In the genomic region with DNA sequence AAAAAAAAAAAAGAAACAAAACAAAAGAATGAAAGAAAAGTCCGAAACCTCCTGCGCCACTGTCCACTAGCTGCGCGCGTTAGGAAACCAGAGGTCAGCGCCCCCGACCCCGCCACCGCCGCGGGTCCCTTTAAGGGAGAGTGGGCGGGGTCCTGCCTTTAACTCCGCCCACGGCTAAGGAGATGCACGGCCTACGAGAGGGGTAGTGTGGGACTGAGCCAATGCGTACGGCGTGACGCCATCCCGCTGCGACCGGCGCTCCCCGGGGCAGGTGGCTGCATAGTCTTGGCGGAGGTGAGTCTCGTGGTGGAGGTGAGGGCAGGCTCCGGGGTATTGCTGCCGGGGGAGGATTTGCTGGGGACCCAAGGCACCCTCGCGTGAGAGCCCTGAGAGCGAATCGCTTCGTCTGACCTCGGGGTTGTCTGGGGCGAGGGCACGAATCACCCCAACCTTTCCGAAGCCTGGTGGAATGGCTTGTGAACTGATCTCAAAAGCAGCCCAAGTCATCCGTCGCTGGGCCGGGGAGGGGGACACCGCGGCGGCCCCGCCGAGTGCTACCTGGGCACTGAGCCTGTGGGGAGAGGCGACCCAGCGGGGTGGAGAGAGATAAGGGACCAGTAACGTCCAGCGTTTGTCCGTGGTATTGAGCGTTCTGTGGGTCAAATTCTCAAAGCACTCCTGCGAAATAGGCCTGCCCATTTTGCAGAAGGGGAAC, we compare ENCODE assay signal across 8 cellular contexts. TPM values are rescaled to one million over a fixed set of nuclear protein-coding genes. Genes with fewer than 3 reads are reported as not detected.
DNase-seq lines count a peak whose midpoint lies in the region; ATAC-seq and TF ChIP-seq lines count a peak whose summit lies in the region.

A gene (plus strand): TSS at position 241 of the 715 bp plus-strand sequence. CDS start 1,319 bp downstream, outside the sequence.

- H3K79me2 ChIP-seq in parathyroid adenoma = no peaks in the 10 kb centered on the region

- H3K27ac Mint-ChIP-seq in activated naive CD8-positive, alpha-beta T cell treated with anti-CD3 and anti-CD28 coated beads, Interleukin-2, amount 50 U/mL, for 24 hours = peak within 1 kb of the TSS; percentile 96

- H3K27me3 ChIP-seq in cardiac muscle cell (no peaks in the 10 kb centered on the region), parathyroid adenoma (ENCODE audit: control insufficient read depth, insufficient read depth, low read length) (no peaks in the 10 kb centered on the region), transverse colon (no peaks in the 10 kb centered on the region)

- H3K4me1 Mint-ChIP-seq in activated naive CD8-positive, alpha-beta T cell treated with anti-CD3 and anti-CD28 coated beads, Interleukin-2, amount 50 U/mL, for 24 hours = peaks cover 21% of the 10 kb centered on the region

- peaks cover 33% of the 10 kb centered on the region for H3K36me3 Mint-ChIP-seq in activated naive CD8-positive, alpha-beta T cell treated with anti-CD3 and anti-CD28 coated beads, Interleukin-2, amount 50 U/mL, for 24 hours (ENCODE audit: low read depth)

- no peaks in the 10 kb centered on the region for H3K4me1 ChIP-seq in cardiac muscle cell (ENCODE audit: low read depth)
- no peaks in the 10 kb centered on the region for H3K4me1 ChIP-seq in parathyroid adenoma
- peaks cover 6 to 12% (median 7%) of the 10 kb centered on the region in 4 donors for H3K4me1 ChIP-seq in transverse colon

- H3K4me3 Mint-ChIP-seq in activated naive CD8-positive, alpha-beta T cell treated with anti-CD3 and anti-CD28 coated beads, Interleukin-2, amount 50 U/mL, for 24 hours = peak within 1 kb of the TSS; percentile 95

- H3K36me3 ChIP-seq in cardiac muscle cell (no peaks in the 10 kb centered on the region), parathyroid adenoma (ENCODE audit: control insufficient read depth, insufficient read depth, low read length) (no peaks in the 10 kb centered on the region), transverse colon (peaks cover 0 to 6% (median 0%) of the 10 kb centered on the region in 4 donors)

- 0 to 1% methylated on average over 7 to 49 of the region's 53 CpGs for WGBS in transverse colon (ENCODE audit: low coverage in 1 of 2), 2 donors

- in situ Hi-C loops in transverse colon (cut with MboI; ENCODE audit: low pct_ligation_motif_present in 1 of 4, low pct_unique_long_range_greater_than_20kb in 1 of 4, low sequenced_read_pairs in 3 of 4) = loop anchor here (10.0 to 25.0 kb wide), 2 partner anchors 67 to 314 kb away; a partner anchor contains a TSS

- intact Hi-C loops in transverse colon (cut with DNase I; ENCODE audit: low total_unique reads) = no loop called here

- TF ChIP-seq CTCF in GM12875 (IDR thresholded peaks at IDR 0.05; ENCODE audit: borderline replicate concordance, insufficient read depth, low read depth, low read length) (no peak), cardiac muscle cell (IDR thresholded peaks at IDR 0.05; ENCODE audit: low read depth, low read length) (no peak), parathyroid adenoma (IDR thresholded peaks at IDR 0.05) (no peak), transverse colon (IDR thresholded peaks at IDR 0.05) (peak in 2 of 5 experiments; percentile 22 to 35)

- no peaks in the 10 kb centered on the region for H3K9me3 Mint-ChIP-seq in activated naive CD8-positive, alpha-beta T cell treated with anti-CD3 and anti-CD28 coated beads, Interleukin-2, amount 50 U/mL, for 24 hours

- H3K9ac ChIP-seq in parathyroid adenoma = peak within 1 kb of the TSS; percentile 1

- DNase-seq in NCI-H1417 (lab: John Stamatoyannopoulos, UW) = peak; percentile 88 to 96 (median 93)
- peak; percentile 97 for DNase-seq in SW480 (ENCODE audit: low spot score)
- peak; percentile 92 for DNase-seq in activated naive CD8-positive, alpha-beta T cell treated with anti-CD3 and anti-CD28 coated beads, Interleukin-2, amount 50 U/mL, for 24 hours
- peak; percentile 90 to 91 for DNase-seq in cardiac muscle cell (ENCODE audit: low read depth in 1 of 2, low spot score in 1 of 2)
- DNase-seq in transverse colon = peak; percentile 96

- peak; percentile 88 for TF ChIP-seq POLR2A in transverse colon (IDR thresholded peaks at IDR 0.05)

- peaks cover 2% of the 10 kb centered on the region for H3K27me3 Mint-ChIP-seq in activated naive CD8-positive, alpha-beta T cell treated with anti-CD3 and anti-CD28 coated beads, Interleukin-2, amount 50 U/mL, for 24 hours

- peak within 1 kb of the TSS; percentile 45 for H3K27ac ChIP-seq in cardiac muscle cell
- H3K27ac ChIP-seq in parathyroid adenoma = peak within 1 kb of the TSS; percentile 74
- peak within 1 kb of the TSS; percentile 78 to 90 (median 82) for H3K27ac ChIP-seq in transverse colon

- TF ChIP-seq EP300 in transverse colon (IDR thresholded peaks at IDR 0.05; ENCODE audit: low read depth) = no peak

- peak within 1 kb of the TSS; percentile 97 for H2AFZ ChIP-seq in parathyroid adenoma

- H3K4me3 ChIP-seq in GM12875 (ENCODE audit: low read depth, low read length) = peak within 1 kb of the TSS; percentile 96
- H3K4me3 ChIP-seq in cardiac muscle cell = peak within 1 kb of the TSS; percentile 75
- peak within 1 kb of the TSS; percentile 95 for H3K4me3 ChIP-seq in parathyroid adenoma (ENCODE audit: low read depth, low read length)
- H3K4me3 ChIP-seq in transverse colon = peak within 1 kb of the TSS; percentile 56 to 94 (median 74)

- H3K9me3 ChIP-seq in cardiac muscle cell (ENCODE audit: low read depth) = no peaks in the 10 kb centered on the region
- no peaks in the 10 kb centered on the region for H3K9me3 ChIP-seq in parathyroid adenoma (ENCODE audit: control insufficient read depth, low read length)
- H3K9me3 ChIP-seq in transverse colon = no peaks in the 10 kb centered on the region

- H3K4me2 ChIP-seq in parathyroid adenoma (ENCODE audit: low read length) = peak within 1 kb of the TSS; percentile 79

- peak; percentile 100 for ATAC-seq in HG02759 (IDR thresholded peaks at IDR 0.05; ENCODE audit: unreplicated experiment)
- peak; percentile 100 for ATAC-seq in activated naive CD8-positive, alpha-beta T cell treated with anti-CD3 and anti-CD28 coated beads, Interleukin-2, amount 50 U/mL, for 24 hours

RNA-seq across cellular contexts. Expression of the gene that starts here (rescaled TPM):
- total RNA-seq in cardiac muscle cell (7.8 and 11.7 TPM in 2 replicates), transverse colon (10 to 100 TPM in 1 of 4 donors, 1 to 10 TPM in 3; 1.1 to 11.5 (median 4.5) TPM)
- 34.4 and 35.7 TPM in 2 replicates for polyA plus RNA-seq in cardiac muscle cell

Comparison
In these comparisons a context has a peak if more than half of its experiments do, and no peak if none do; other contexts are left out.
1. Peak in every context shown above with its lines: DNase-seq, ATAC-seq, H3K4me3 ChIP-seq and H3K27ac ChIP-seq.